Comparison of ENCODE assay signal across 1 cellular context in the genomic region with DNA sequence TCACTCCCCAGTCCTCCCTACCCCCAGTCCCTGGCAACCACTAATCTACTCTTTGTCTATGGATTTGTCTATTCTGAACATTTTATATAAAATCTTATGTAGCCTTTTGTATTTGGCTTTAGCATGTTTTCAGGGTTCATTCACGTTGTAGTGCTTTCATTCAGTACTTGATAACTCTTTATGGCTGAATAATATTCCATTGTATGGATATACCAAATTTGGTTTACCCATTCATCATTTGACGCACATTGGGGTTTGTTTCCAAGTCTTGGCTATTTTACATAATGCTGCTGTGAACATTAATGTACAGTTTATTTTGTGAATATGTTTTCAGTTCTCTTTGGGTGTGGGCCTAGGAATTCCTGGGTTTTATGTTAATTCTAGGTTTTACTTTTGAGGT.
TF ChIP-seq lines count a peak whose summit lies in the region.

No MANE protein-coding gene starts in this region.

TF ChIP-seq in GM23338, 12 proteins besides CTCF, POLR2A, EP300 and RAD21 (continued from another document):
- TF ChIP-seq JUNB (IDR thresholded peaks at IDR 0.05; ENCODE audit: unreplicated experiment): no peak
